Comparison of ENCODE assay signal across 8 cellular contexts in the genomic region with DNA sequence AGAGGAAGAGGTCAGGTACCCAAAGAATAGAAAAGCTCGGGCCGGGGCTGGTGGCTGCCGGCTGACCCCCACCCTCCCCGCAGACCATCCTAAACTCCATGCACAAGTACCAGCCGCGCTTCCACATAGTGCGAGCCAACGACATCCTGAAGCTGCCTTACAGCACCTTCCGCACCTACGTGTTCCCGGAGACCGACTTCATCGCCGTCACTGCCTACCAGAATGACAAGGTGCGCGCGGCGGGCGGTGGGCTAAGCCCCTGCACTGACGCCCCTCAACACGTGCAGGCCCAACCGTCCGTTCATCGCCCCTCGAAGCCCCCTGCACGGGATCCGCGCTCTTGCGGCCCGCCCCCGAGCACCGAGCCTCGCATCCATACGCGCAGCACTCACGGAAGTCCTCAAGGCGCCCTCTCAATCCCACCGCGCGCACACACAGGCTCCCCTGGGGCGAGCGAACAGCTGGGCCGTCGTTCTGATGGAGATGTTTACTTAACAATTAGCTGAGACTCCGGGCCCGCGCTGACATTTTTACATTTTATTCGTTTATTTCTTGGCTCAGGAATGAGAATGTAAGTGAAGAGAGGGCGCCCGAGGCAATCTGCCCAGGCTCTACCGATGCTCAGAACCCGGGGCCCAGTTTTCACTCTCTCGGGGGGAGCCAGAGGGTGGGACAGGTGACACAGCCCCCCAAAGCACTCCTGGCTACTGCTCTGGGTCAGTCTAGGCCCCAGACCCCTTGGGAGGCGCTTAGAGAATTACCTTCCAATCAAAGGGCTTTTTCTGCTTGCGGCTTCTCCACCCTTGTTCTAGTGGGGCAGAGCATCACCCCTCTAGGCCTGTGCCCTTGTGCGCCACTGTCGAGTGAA. TPM values are rescaled to one million over a fixed set of nuclear protein-coding genes. Genes with fewer than 3 reads are reported as not detected.
DNase-seq lines count a peak whose midpoint lies in the region; ATAC-seq, FAIRE-seq and TF ChIP-seq lines count a peak whose summit lies in the region.

No MANE protein-coding gene starts in this region.

- H3K27ac Mint-ChIP-seq in activated CD4-positive, alpha-beta T cell treated with anti-CD3 and anti-CD28 coated beads, Interleukin-2, amount 10 ng/mL, durations not matched to agents 24 days and 14 days, result peak overlapping the region; percentile 45
- H3K27ac Mint-ChIP-seq in activated B cell treated with CpG ODN at 0.5 μM for 24 hours, result no peak overlapping the region

- CTCF ChIA-PET in activated B cell treated with CpG ODN at 0.5 μM for 24 hours (lab: Charles Lee), result interaction anchor here (0.6 to 3.3 kb wide), 2 partner anchors 9 to 440 kb away, joined by 4 to 14 read pairs; no protein-coding TSS in a partner anchor

- POLR2A ChIA-PET in activated B cell treated with CpG ODN at 0.5 μM for 24 hours (lab: Charles Lee), result no interaction called here

- no peaks in the 10 kb centered on the region for H3K9me3 Mint-ChIP-seq in activated CD4-positive, alpha-beta T cell treated with anti-CD3 and anti-CD28 coated beads, Interleukin-2, amount 10 ng/mL, durations not matched to agents 24 days and 14 days
- no peaks in the 10 kb centered on the region for H3K9me3 Mint-ChIP-seq in activated B cell treated with CpG ODN at 0.5 μM for 24 hours

- H3K4me1 Mint-ChIP-seq in activated CD4-positive, alpha-beta T cell treated with anti-CD3 and anti-CD28 coated beads, Interleukin-2, amount 10 ng/mL, durations not matched to agents 24 days and 14 days, result peaks cover 14% of the 10 kb centered on the region
- H3K4me1 Mint-ChIP-seq in activated B cell treated with CpG ODN at 0.5 μM for 24 hours, result peaks cover 48% of the 10 kb centered on the region

- H3K36me3 ChIP-seq in tibial artery, result peaks cover 25 to 50% (median 38%) of the 10 kb centered on the region in 3 donors

- no peak for TF ChIP-seq POLR2A in GM12892 (IDR thresholded peaks at IDR 0.05; ENCODE audit: low read depth, low read length)

- intact Hi-C loops in activated CD4-positive, alpha-beta T cell treated with anti-CD3 and anti-CD28 coated beads, Interleukin-2, amount 10 ng/mL, durations not matched to agents 24 days and 14 days (cut with micrococcal nuclease), result loop anchor here (2.0 kb wide), 1 partner anchor 52 kb away; no protein-coding TSS in a partner anchor
- intact Hi-C loops in activated B cell treated with CpG ODN at 0.5 μM for 24 hours (cut with micrococcal nuclease) (loop anchor here (1.0 to 10.0 kb wide), 3 partner anchors 9 to 258 kb away; no protein-coding TSS in a partner anchor), tibial artery (cut with DNase I; ENCODE audit: low total_unique reads) (loop anchor here (5.0 kb wide), 1 partner anchor 501 kb away; no protein-coding TSS in a partner anchor)

- ATAC-seq in activated B cell treated with CpG ODN at 0.5 μM for 24 hours (ENCODE audit: low read depth), result peak; percentile 25

- no peaks in the 10 kb centered on the region for H3K9me3 ChIP-seq in tibial artery

- H3K27ac ChIP-seq in tibial artery, result peak overlapping the region; percentile 98

- no peak for FAIRE-seq in GM12892 (lab: Jason Lieb, UNC)

- peaks cover 69% of the 10 kb centered on the region for H3K27me3 Mint-ChIP-seq in activated CD4-positive, alpha-beta T cell treated with anti-CD3 and anti-CD28 coated beads, Interleukin-2, amount 10 ng/mL, durations not matched to agents 24 days and 14 days
- peaks cover 59% of the 10 kb centered on the region for H3K27me3 Mint-ChIP-seq in activated B cell treated with CpG ODN at 0.5 μM for 24 hours

- H3K4me3 Mint-ChIP-seq in activated CD4-positive, alpha-beta T cell treated with anti-CD3 and anti-CD28 coated beads, Interleukin-2, amount 10 ng/mL, durations not matched to agents 24 days and 14 days, result peak overlapping the region; percentile 54
- peak overlapping the region; percentile 73 for H3K4me3 Mint-ChIP-seq in activated B cell treated with CpG ODN at 0.5 μM for 24 hours

- peaks cover 0 to 64% (median 51%) of the 10 kb centered on the region in 4 donors for H3K4me1 ChIP-seq in tibial artery

- H3K27me3 ChIP-seq in tibial artery, result peaks cover 0 to 2% of the 10 kb centered on the region in 2 donors

- H3K36me3 Mint-ChIP-seq in activated CD4-positive, alpha-beta T cell treated with anti-CD3 and anti-CD28 coated beads, Interleukin-2, amount 10 ng/mL, durations not matched to agents 24 days and 14 days (ENCODE audit: low read depth), result peaks cover 5% of the 10 kb centered on the region
- no peaks in the 10 kb centered on the region for H3K36me3 Mint-ChIP-seq in activated B cell treated with CpG ODN at 0.5 μM for 24 hours (ENCODE audit: low read depth)

- H3K4me3 ChIP-seq in tibial artery, result peak overlapping the region; percentile 77 to 86

- no peak for DNase-seq in activated CD4-positive, alpha-beta T cell treated with anti-CD3 and anti-CD28 coated beads, Interleukin-2, amount 10 ng/mL, durations not matched to agents 24 days and 14 days
- DNase-seq in activated CD4-positive, alpha-beta T cell treated with anti-CD3 and anti-CD28 coated beads for 48 hours, result no peak
- DNase-seq in activated B cell treated with CpG ODN at 0.5 μM for 24 hours (no peak), iPS-NIHi11 (ENCODE audit: low spot score) (peak; percentile 23), tibial artery (peak in 1 of 2 donors; percentile 79), GM12892 (ENCODE audit: insufficient read length) (no peak), COLO829 (ENCODE audit: low spot score) (no peak)
- no peak for DNase-seq in stimulated activated CD4-positive, alpha-beta T cell treated with anti-CD3 and anti-CD28 coated beads, Interleukin-4, amount 100 ng/mL, for 24 hours

- TF ChIP-seq CTCF in activated B cell treated with CpG ODN at 0.5 μM for 24 hours (IDR thresholded peaks at IDR 0.05) (no peak), tibial artery (IDR thresholded peaks at IDR 0.05) (no peak)

RNA-seq across cellular contexts. Expression of a gene that starts 3.6 kb away (rescaled TPM):
- total RNA-seq in activated CD4-positive, alpha-beta T cell treated with anti-CD3 and anti-CD28 coated beads, Interleukin-2, amount 10 ng/mL, durations not matched to agents 24 days and 14 days, result not detected in 2 replicates
- not detected in 2 replicates for total RNA-seq in activated B cell treated with CpG ODN at 0.5 μM for 24 hours
- not detected for polyA plus RNA-seq in GM12892 (2012; ENCODE audit: missing spikeins)

RNA-seq across cellular contexts. Expression of a gene that starts 49.0 kb away (rescaled TPM):
- total RNA-seq in activated CD4-positive, alpha-beta T cell treated with anti-CD3 and anti-CD28 coated beads, Interleukin-2, amount 10 ng/mL, durations not matched to agents 24 days and 14 days, result not detected in 2 replicates
- total RNA-seq in activated B cell treated with CpG ODN at 0.5 μM for 24 hours, result not detected in 2 replicates
- not detected for polyA plus RNA-seq in GM12892 (2012; ENCODE audit: missing spikeins)
